ENCODE assay signal across 1 cellular context in genomic region chr2:86769838-86770237, GRCh38.
TF ChIP-seq lines count a peak whose summit lies in the region.

No MANE protein-coding gene starts in this region.

TF ChIP-seq in H1, 55 proteins besides CTCF, POLR2A, EP300 and RAD21 (continued from another document):
- no peak for TF ChIP-seq CHD7 (IDR thresholded peaks at IDR 0.05; ENCODE audit: insufficient replicate concordance, low read length)
- no peak for TF ChIP-seq SIN3A (conservative IDR thresholded peaks at IDR 0.05 in 1 of 2, IDR thresholded peaks at IDR 0.05 in 1 of 2; ENCODE audit: low read depth in 1 of 2, low read length in 2 of 2)
TF ChIP-seq in H1: peak in this region for 0.
